In the genomic region with DNA sequence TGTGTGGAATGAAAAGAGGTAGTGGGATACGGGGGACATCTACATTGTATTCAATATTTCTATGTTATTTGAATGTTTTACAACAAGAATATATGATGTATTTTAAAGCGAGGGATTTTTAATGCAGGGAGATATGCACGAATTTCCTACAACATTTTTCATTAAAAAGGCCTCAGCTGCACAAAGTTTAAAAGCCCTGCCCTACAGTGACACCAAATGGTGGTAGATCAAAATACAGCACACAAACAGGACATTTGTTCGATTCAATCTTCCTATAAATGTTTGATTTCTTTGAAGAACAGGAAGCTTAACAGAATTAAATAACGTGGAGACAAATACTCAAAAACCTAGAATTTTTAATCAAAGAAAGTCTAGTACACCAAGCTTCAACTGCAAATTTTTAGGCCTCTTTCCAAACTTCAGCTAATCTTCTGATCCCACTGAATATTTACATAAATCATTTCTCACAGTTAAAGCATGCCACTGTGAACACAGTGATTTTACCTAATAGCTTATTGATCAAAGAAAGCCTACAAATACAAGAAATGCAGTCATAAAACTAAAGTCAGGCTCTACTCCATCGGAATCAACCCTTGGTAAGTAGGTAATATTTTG, we compare ENCODE assay signal across 9 cellular contexts.
DNase-seq lines count a peak whose midpoint lies in the region; ATAC-seq and TF ChIP-seq lines count a peak whose summit lies in the region.
"Had no signal": no experiment of that assay in that cellular context is flagged by ENCODE, and none has a peak within 500 bp of the region (broad histone marks: within the 10 kb centered on the region; RNA-seq: fewer than 3 reads in every experiment).

No MANE protein-coding gene starts in this region.

- DNase-seq in NAMALWA (ENCODE audit: low spot score) (peak; percentile 64), mammary epithelial cell (no peak), midbrain (lab: John Stamatoyannopoulos, UW) (peak; percentile 22), HuH-7.5 (ENCODE audit: low spot score) (no peak), lower leg skin (ENCODE audit: low spot score in 2 of 2) (no peak), NOMO-1 treated with dmso at 0.1 percent for 144 hours (lab: John Stamatoyannopoulos, UW; ENCODE audit: unreplicated experiment) (no peak)
- DNase-seq in CD8-positive, alpha-beta T cell, result no peak

- H3K4me1 Mint-ChIP-seq in CD8-positive, alpha-beta T cell (ENCODE audit: low read depth), result no peaks in the 10 kb centered on the region

- CTCF ChIA-PET in mammary epithelial cell (lab: Charles Lee; ENCODE audit: low non-redundant PET), result interaction anchor here (0.6 to 0.9 kb wide), 2 partner anchors 225 to 226 kb away, joined by 3 read pairs; no protein-coding TSS in a partner anchor
- CTCF ChIA-PET in CD8-positive, alpha-beta T cell (lab: Charles Lee), result no interaction called here

- H3K4me3 ChIP-seq in mammary epithelial cell (replicated peaks in 1 of 3; ENCODE audit: insufficient read depth in 1 of 3, low read depth in 2 of 3, low read length in 3 of 3) (no peak overlapping the region), lower leg skin (ENCODE audit: low read depth, poor library complexity, severe bottlenecking) (no peak overlapping the region)
- H3K4me3 ChIP-seq in CD8-positive, alpha-beta T cell (ENCODE audit: low read depth, low read length), result no peak overlapping the region
- H3K4me3 ChIP-seq: skin epidermis had no signal

- ATAC-seq in CD8-positive, alpha-beta T cell, result no peak

- no peak overlapping the region for H2AFZ ChIP-seq in mammary epithelial cell (ENCODE audit: low read depth, low read length)

- WGBS in mammary epithelial cell (ENCODE audit: low coverage, missing lambda C conversion rate), result 27% methylated on average over 6 of the region's 6 CpGs
- WGBS in lower leg skin, 2 donors, result 33 to 39% methylated on average over 6 of the region's 6 CpGs

- BruUV-seq in mammary epithelial cell (replicated peaks; lab: Mats Ljungman, UMichigan), result no TSS peak

- H3K27me3 Mint-ChIP-seq in CD8-positive, alpha-beta T cell (ENCODE audit: low read depth), result no peaks in the 10 kb centered on the region

- no peaks in the 10 kb centered on the region for H3K79me2 ChIP-seq in mammary epithelial cell (ENCODE audit: insufficient read depth, low read length)

- POLR2A ChIA-PET in CD8-positive, alpha-beta T cell (lab: Charles Lee), result no interaction called here

- in situ Hi-C loops in mammary epithelial cell (cut with MboI; ENCODE audit: low sequenced_read_pairs in 2 of 2), result loop anchor here (10.0 to 25.0 kb wide), 2 partner anchors 222 to 519 kb away; no protein-coding TSS in a partner anchor

- intact Hi-C loops in mammary epithelial cell (cut with micrococcal nuclease), result loop anchor here (1.0 to 5.0 kb wide), 5 partner anchors 132 to 526 kb away; no protein-coding TSS in a partner anchor
- intact Hi-C loops in lower leg skin (cut with DNase I; ENCODE audit: low total_unique reads), result no loop called here
- intact Hi-C loops in CD8-positive, alpha-beta T cell (cut with DNase I, micrococcal nuclease), result loop anchor here in 1 of 2 experiments (2.0 kb wide), 1 partner anchor 516 kb away; no protein-coding TSS in a partner anchor

- no peaks in the 10 kb centered on the region for H3K27me3 ChIP-seq in mammary epithelial cell (ENCODE audit: insufficient read depth, low read length)
- no peaks in the 10 kb centered on the region for H3K27me3 ChIP-seq in CD8-positive, alpha-beta T cell (ENCODE audit: insufficient read depth, low read length)

- H3K36me3 Mint-ChIP-seq in CD8-positive, alpha-beta T cell, result no peaks in the 10 kb centered on the region

- TF ChIP-seq CTCF in GM12873 (IDR thresholded peaks at IDR 0.05; ENCODE audit: insufficient read depth, low read depth, low read length, missing control alignments) (peak; percentile 42), mammary epithelial cell (conservative IDR thresholded peaks at IDR 0.05 in 1 of 2, IDR thresholded peaks at IDR 0.05 in 1 of 2; ENCODE audit: extremely low read depth in 1 of 2, insufficient read depth in 1 of 2, low read depth in 1 of 2, low read length in 2 of 2) (peak; percentile 41 to 72), lower leg skin (IDR thresholded peaks at IDR 0.05) (no peak)
- TF ChIP-seq CTCF in CD8-positive, alpha-beta T cell (IDR thresholded peaks at IDR 0.05), result no peak

- H3K4me3 Mint-ChIP-seq in CD8-positive, alpha-beta T cell, result no peak overlapping the region

- H3K9ac ChIP-seq in mammary epithelial cell (ENCODE audit: insufficient read depth, low read length), result no peak overlapping the region

- dilution Hi-C loops in mammary epithelial cell (cut with HindIII; ENCODE audit: low sequenced_read_pairs), result no loop called here

- H3K4me1 ChIP-seq in mammary epithelial cell (ENCODE audit: insufficient read depth, low read length), result no peaks in the 10 kb centered on the region
- no peaks in the 10 kb centered on the region for H3K4me1 ChIP-seq in CD8-positive, alpha-beta T cell (ENCODE audit: insufficient read depth, low read length)

- no peaks in the 10 kb centered on the region for H3K9me3 ChIP-seq in mammary epithelial cell (replicated peaks; ENCODE audit: insufficient read depth, low read length)
- H3K9me3 ChIP-seq in CD8-positive, alpha-beta T cell (ENCODE audit: low read length), result no peaks in the 10 kb centered on the region

- no peaks in the 10 kb centered on the region for H4K20me1 ChIP-seq in mammary epithelial cell (ENCODE audit: insufficient read depth, low read length)

- TF ChIP-seq POLR2A in lower leg skin (IDR thresholded peaks at IDR 0.05), result no peak

- H3K9me3 Mint-ChIP-seq in CD8-positive, alpha-beta T cell, result no peaks in the 10 kb centered on the region

- H3K4me2 ChIP-seq in mammary epithelial cell (ENCODE audit: insufficient read depth, low read depth, low read length), result no peak overlapping the region

- H3K36me3 ChIP-seq in mammary epithelial cell (ENCODE audit: insufficient read depth, low read length), result no peaks in the 10 kb centered on the region
- no peaks in the 10 kb centered on the region for H3K36me3 ChIP-seq in CD8-positive, alpha-beta T cell (ENCODE audit: insufficient read depth, low read length)

- H3K27ac ChIP-seq in mammary epithelial cell (ENCODE audit: insufficient read depth, low read depth, low read length), result no peak overlapping the region
- H3K27ac ChIP-seq in CD8-positive, alpha-beta T cell (ENCODE audit: low read depth, low read length), result no peak overlapping the region
- H3K27ac ChIP-seq: skin epidermis had no signal

- no peak overlapping the region for H3K27ac Mint-ChIP-seq in CD8-positive, alpha-beta T cell

Comparison
In these comparisons a context has a peak if more than half of its experiments do, and no peak if none do; other contexts are left out.
1. CTCF ChIP-seq: peak in GM12873 (single experiment) and mammary epithelial cell (2 of 2); none in lower leg skin (0 of 3) and CD8-positive, alpha-beta T cell (single experiment).
2. DNase-seq: peak in NAMALWA (single experiment) and midbrain (single experiment); none in mammary epithelial cell (single experiment), HuH-7.5 (single experiment), lower leg skin (0 of 2), NOMO-1 treated with dmso at 0.1 percent for 144 hours (single experiment) and CD8-positive, alpha-beta T cell (0 of 7).